6 cellular contexts compared by ENCODE assay signal in genomic region chr5:139414601-139415121, GRCh38. TPM values are rescaled to one million over a fixed set of nuclear protein-coding genes. Genes with fewer than 3 reads are reported as not detected.
DNase-seq lines count a peak whose midpoint lies in the region; ATAC-seq, FAIRE-seq and TF ChIP-seq lines count a peak whose summit lies in the region.
"Had no signal": no experiment of that assay in that cellular context is flagged by ENCODE, and none has a peak within 500 bp of the region (broad histone marks: within the 10 kb centered on the region; RNA-seq: fewer than 3 reads in every experiment).

No MANE protein-coding gene starts in this region.

- peak; percentile 6 for DNase-seq in SHP77 treated with DMSO at 0.1 percent for 48 hours (lab: John Stamatoyannopoulos, UW)
- DNase-seq in gastrocnemius medialis: peak; percentile 54 to 74
- no peak for DNase-seq in urothelium cell line (ENCODE audit: low spot score)
- DNase-seq in dedifferentiated amniotic fluid mesenchymal stem cell (ENCODE audit: extremely low spot score): no peak

- no peak overlapping the region for H3K4me3 ChIP-seq in gastrocnemius medialis

- H3K4me3 Mint-ChIP-seq in brain: peak overlapping the region in 3 of 5 experiments; percentile 4 to 53 (median 14)
- H3K4me3 Mint-ChIP-seq: neural crest cell had no signal

- no peaks in the 10 kb centered on the region for H3K27me3 Mint-ChIP-seq in brain

- no peak for FAIRE-seq in urothelium cell line (lab: Jason Lieb, UNC)

- in situ Hi-C loops in gastrocnemius medialis (cut with MboI; ENCODE audit: low sequenced_read_pairs in 4 of 4): loop anchor here in 1 of 4 donors (5.0 kb wide), 1 partner anchor 103 kb away; no protein-coding TSS in a partner anchor

- peak; percentile 36 to 38 for TF ChIP-seq POLR2A in gastrocnemius medialis (IDR thresholded peaks at IDR 0.05)

- H3K36me3 Mint-ChIP-seq in brain: peaks cover 37% of the 10 kb centered on the region

- TF ChIP-seq CTCF in brain (conservative IDR thresholded peaks at IDR 0.05) (no peak), gastrocnemius medialis (IDR thresholded peaks at IDR 0.05 in 4 of 5, conservative IDR thresholded peaks at IDR 0.05 in 1 of 5) (peak in 1 of 5 experiments; percentile 28)

- intact Hi-C loops in gastrocnemius medialis (cut with DNase I; ENCODE audit: low total_unique reads): loop anchor here (5.0 to 10.0 kb wide), 3 partner anchors 148 to 270 kb away; partner anchors contain the start of gene UBE2D2

- H3K9me3 Mint-ChIP-seq in brain: no peaks in the 10 kb centered on the region
- H3K9me3 Mint-ChIP-seq: neural crest cell had no signal

- H3K27me3 ChIP-seq in gastrocnemius medialis: no peaks in the 10 kb centered on the region

- peak; percentile 60 to 68 for ATAC-seq in gastrocnemius medialis

- H3K4me1 ChIP-seq in gastrocnemius medialis: peaks cover 70 to 73% of the 10 kb centered on the region in 2 donors

- peak overlapping the region; percentile 41 to 94 (median 93) for H3K27ac Mint-ChIP-seq in brain

- H3K4me1 Mint-ChIP-seq in brain: peaks cover 52% of the 10 kb centered on the region
- H3K4me1 Mint-ChIP-seq: neural crest cell had no signal

- H3K27ac ChIP-seq in gastrocnemius medialis: peak overlapping the region; percentile 83 to 90 (median 87)

- no peaks in the 10 kb centered on the region for H3K9me3 ChIP-seq in gastrocnemius medialis

- H3K36me3 ChIP-seq in gastrocnemius medialis: no peaks in the 10 kb centered on the region

RNA-seq across cellular contexts. Expression of gene SPATA24, which starts 10.8 kb away (rescaled TPM):
- 7.0 TPM for polyA plus RNA-seq in brain (ENCODE audit: insufficient read depth, low read depth, low replicate concordance)
- total RNA-seq in gastrocnemius medialis: 10 to 100 TPM in 3 of 4 donors, 1 to 10 TPM in 1; 6.8 to 24.1 (median 12.5) TPM

RNA-seq across cellular contexts. Expression of gene PROB1, which starts 19.8 kb away (rescaled TPM):
- polyA plus RNA-seq in brain (ENCODE audit: insufficient read depth, low read depth, low replicate concordance): 1.7 TPM
- 10 to 100 TPM; 26.8 to 81.4 (median 52.9) TPM for total RNA-seq in gastrocnemius medialis

RNA-seq across cellular contexts. Expression of gene DNAJC18, which starts 24.7 kb away (rescaled TPM):
- 31.0 TPM for polyA plus RNA-seq in brain (ENCODE audit: insufficient read depth, low read depth, low replicate concordance)
- 10 to 100 TPM in 3 of 4 donors, 1 to 10 TPM in 1; 5.1 to 21.7 (median 13.3) TPM for total RNA-seq in gastrocnemius medialis

RNA-seq across cellular contexts. Expression of gene MZB1, which starts 24.9 kb away (rescaled TPM):
- polyA plus RNA-seq in brain (ENCODE audit: insufficient read depth, low read depth, low replicate concordance): not detected
- total RNA-seq in gastrocnemius medialis: under 1 TPM in 1 of 4 donors, not detected in 3; 0.46 TPM

RNA-seq across cellular contexts. Expression of gene SLC23A1, which starts 31.6 kb away (rescaled TPM):
- polyA plus RNA-seq in brain (ENCODE audit: insufficient read depth, low read depth, low replicate concordance): not detected
- total RNA-seq in gastrocnemius medialis: not detected
- total RNA-seq: neural crest cell had no signal

Comparison
In these comparisons a context has a peak if more than half of its experiments do, and no peak if none do; other contexts are left out.
1. DNase-seq: peak in SHP77 treated with DMSO at 0.1 percent for 48 hours (single experiment) and gastrocnemius medialis (2 of 2); none in urothelium cell line (single experiment) and dedifferentiated amniotic fluid mesenchymal stem cell (single experiment).